In the genomic region with DNA sequence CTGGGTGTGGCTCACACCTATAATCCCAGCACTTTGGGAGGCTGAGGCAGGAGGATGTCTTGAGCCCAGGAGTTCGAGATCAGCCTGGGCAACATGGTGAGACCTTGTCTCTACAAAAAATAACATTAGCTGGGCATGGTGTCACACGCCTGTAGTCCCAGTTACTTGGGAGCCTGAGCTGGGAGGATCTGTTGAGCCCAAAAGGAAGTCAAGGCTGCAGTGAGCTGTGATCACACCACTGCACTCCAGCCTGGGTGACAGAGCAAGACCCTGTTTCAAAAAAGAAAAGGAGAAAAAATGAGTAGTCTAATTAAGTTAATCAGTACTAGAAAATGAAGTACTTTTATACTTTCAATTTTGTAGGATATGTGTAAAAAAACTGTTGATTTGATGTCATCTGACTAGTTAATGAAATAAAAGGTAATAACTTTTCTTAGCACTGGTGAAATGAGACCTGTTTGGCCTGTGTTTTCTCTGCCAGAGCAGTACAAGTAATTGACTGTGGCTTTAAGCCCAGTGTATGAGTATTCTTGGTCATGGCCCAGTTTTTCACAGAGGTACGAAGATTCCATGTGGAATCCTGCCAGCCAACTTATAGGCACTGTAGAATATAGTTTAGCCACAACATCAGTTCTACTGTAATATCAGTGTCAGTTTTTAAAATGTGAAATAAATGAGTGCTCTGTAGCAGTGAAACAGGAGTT, we compare ENCODE assay signal across 15 cellular contexts. TPM values are rescaled to one million over a fixed set of nuclear protein-coding genes. Genes with fewer than 3 reads are reported as not detected.
DNase-seq lines count a peak whose midpoint lies in the region; ATAC-seq and TF ChIP-seq lines count a peak whose summit lies in the region.
"Had no signal": no experiment of that assay in that cellular context is flagged by ENCODE, and none has a peak within 500 bp of the region (broad histone marks: within the 10 kb centered on the region; RNA-seq: fewer than 3 reads in every experiment).

No MANE protein-coding gene starts in this region.

- POLR2A ChIA-PET in activated naive CD8-positive, alpha-beta T cell treated with anti-CD3 and anti-CD28 coated beads, Interleukin-2, amount 10 ng/mL, durations not matched to agents 7 days and 5 days (lab: Charles Lee) = no interaction called here

- peak overlapping the region; percentile 51 to 79 (median 63) for H3K27ac ChIP-seq in adrenal gland

- H3K4me1 Mint-ChIP-seq in activated naive CD8-positive, alpha-beta T cell treated with anti-CD3 and anti-CD28 coated beads, Interleukin-2, amount 10 ng/mL, durations not matched to agents 7 days and 5 days = peaks cover 24% of the 10 kb centered on the region
- H3K4me1 Mint-ChIP-seq in activated naive CD8-positive, alpha-beta T cell treated with anti-CD3 and anti-CD28 coated beads, Interleukin-2, amount 50 U/mL, for 24 hours = peaks cover 63% of the 10 kb centered on the region
- H3K4me1 Mint-ChIP-seq in nephron progenitor cell = no peaks in the 10 kb centered on the region

- no peaks in the 10 kb centered on the region for H3K9me3 ChIP-seq in adrenal gland (replicated peaks in 1 of 3)
- H3K9me3 ChIP-seq: HAP-1 had no signal

- H3K4me3 ChIP-seq in adrenal gland (no peak overlapping the region), fibroblast of the aortic adventitia (ENCODE audit: low read depth, low read length) (no peak overlapping the region)
- H3K4me3 ChIP-seq: HAP-1 had no signal

- no peaks in the 10 kb centered on the region for H3K9me3 Mint-ChIP-seq in activated naive CD8-positive, alpha-beta T cell treated with anti-CD3 and anti-CD28 coated beads, Interleukin-2, amount 10 ng/mL, durations not matched to agents 7 days and 5 days
- no peaks in the 10 kb centered on the region for H3K9me3 Mint-ChIP-seq in activated naive CD8-positive, alpha-beta T cell treated with anti-CD3 and anti-CD28 coated beads, Interleukin-2, amount 50 U/mL, for 24 hours
- H3K9me3 Mint-ChIP-seq in nephron progenitor cell = no peaks in the 10 kb centered on the region

- H3K4me3 Mint-ChIP-seq in activated naive CD8-positive, alpha-beta T cell treated with anti-CD3 and anti-CD28 coated beads, Interleukin-2, amount 10 ng/mL, durations not matched to agents 7 days and 5 days = no peak overlapping the region
- H3K4me3 Mint-ChIP-seq in activated naive CD8-positive, alpha-beta T cell treated with anti-CD3 and anti-CD28 coated beads, Interleukin-2, amount 50 U/mL, for 24 hours = no peak overlapping the region
- H3K4me3 Mint-ChIP-seq in nephron progenitor cell = no peak overlapping the region

- H3K4me1 ChIP-seq in adrenal gland (replicated peaks in 1 of 2) = peaks cover 46 to 86% of the 10 kb centered on the region in 2 donors
- H3K4me1 ChIP-seq: HAP-1 had no signal

- TF ChIP-seq CTCF in adrenal gland (IDR thresholded peaks at IDR 0.05) (no peak), fibroblast of the aortic adventitia (IDR thresholded peaks at IDR 0.05; ENCODE audit: insufficient read depth, low read length) (no peak), nephron progenitor cell (IDR thresholded peaks at IDR 0.05) (no peak)

- peak overlapping the region; percentile 19 for H3K27ac Mint-ChIP-seq in activated naive CD8-positive, alpha-beta T cell treated with anti-CD3 and anti-CD28 coated beads, Interleukin-2, amount 10 ng/mL, durations not matched to agents 7 days and 5 days
- H3K27ac Mint-ChIP-seq in activated naive CD8-positive, alpha-beta T cell treated with anti-CD3 and anti-CD28 coated beads, Interleukin-2, amount 50 U/mL, for 24 hours = no peak overlapping the region
- H3K27ac Mint-ChIP-seq in nephron progenitor cell = no peak overlapping the region

- no peaks in the 10 kb centered on the region for H3K27me3 Mint-ChIP-seq in activated naive CD8-positive, alpha-beta T cell treated with anti-CD3 and anti-CD28 coated beads, Interleukin-2, amount 10 ng/mL, durations not matched to agents 7 days and 5 days
- H3K27me3 Mint-ChIP-seq in activated naive CD8-positive, alpha-beta T cell treated with anti-CD3 and anti-CD28 coated beads, Interleukin-2, amount 50 U/mL, for 24 hours = no peaks in the 10 kb centered on the region
- peaks cover 3% of the 10 kb centered on the region for H3K27me3 Mint-ChIP-seq in nephron progenitor cell (ENCODE audit: low read depth, poor library complexity)

- no peak for ATAC-seq in activated naive CD8-positive, alpha-beta T cell treated with anti-CD3 and anti-CD28 coated beads, Interleukin-2, amount 10 ng/mL, durations not matched to agents 7 days and 5 days (ENCODE audit: low read depth)
- no peak for ATAC-seq in activated naive CD8-positive, alpha-beta T cell treated with anti-CD3 and anti-CD28 coated beads, Interleukin-2, amount 50 U/mL, for 24 hours
- no peak for ATAC-seq in GM21786 (IDR thresholded peaks at IDR 0.05; ENCODE audit: unreplicated experiment)

- no peak for TF ChIP-seq POLR2A in adrenal gland (IDR thresholded peaks at IDR 0.05)

- WGBS in adrenal gland, 4 donors = 50 to 53% (median 50%) methylated on average over 3 of the region's 3 CpGs

- H3K27me3 ChIP-seq in adrenal gland = no peaks in the 10 kb centered on the region

- intact Hi-C loops in adrenal gland (cut with DNase I) = no loop called here

- H3K36me3 ChIP-seq in adrenal gland (replicated peaks in 1 of 2) = no peaks in the 10 kb centered on the region
- H3K36me3 ChIP-seq: HAP-1 had no signal

- H3K36me3 Mint-ChIP-seq in activated naive CD8-positive, alpha-beta T cell treated with anti-CD3 and anti-CD28 coated beads, Interleukin-2, amount 10 ng/mL, durations not matched to agents 7 days and 5 days = peaks cover 25% of the 10 kb centered on the region
- H3K36me3 Mint-ChIP-seq in activated naive CD8-positive, alpha-beta T cell treated with anti-CD3 and anti-CD28 coated beads, Interleukin-2, amount 50 U/mL, for 24 hours (ENCODE audit: low read depth) = peaks cover 8% of the 10 kb centered on the region
- H3K36me3 Mint-ChIP-seq in nephron progenitor cell (ENCODE audit: low read depth) = no peaks in the 10 kb centered on the region

- no peak for DNase-seq in activated naive CD8-positive, alpha-beta T cell treated with anti-CD3 and anti-CD28 coated beads, Interleukin-2, amount 10 ng/mL, durations not matched to agents 7 days and 5 days
- no peak for DNase-seq in activated naive CD8-positive, alpha-beta T cell treated with anti-CD3 and anti-CD28 coated beads, Interleukin-2, amount 50 U/mL, for 24 hours
- DNase-seq in adrenal gland = peak in 4 of 7 donors; percentile 30 to 53 (median 42)
- peak; percentile 69 for DNase-seq in fibroblast of the aortic adventitia (ENCODE audit: low read depth)
- DNase-seq in stromal cell of bone marrow (ENCODE audit: low read depth) = peak; percentile 13
- no peak for DNase-seq in nephron progenitor cell
- no peak for DNase-seq in middle frontal gyrus (ENCODE audit: extremely low spot score, low spot score)
- DNase-seq: activated CD4-positive, CD25-positive, alpha-beta regulatory T cell treated with anti-CD3 and anti-CD28 coated beads, Interleukin-2, amount 50 U/mL, for 72 hours; AML-193; islet precursor cell; NCI-H2171; SHP77; stimulated activated CD4-positive, alpha-beta T cell treated with anti-CD3 and anti-CD28 coated beads, Interleukin-4, amount 100 ng/mL, for 24 hours had no signal

RNA-seq across cellular contexts. Expression of gene MFSD6, which starts 35.8 kb away (rescaled TPM):
- 10 to 100 TPM; 51.3 to 56.7 TPM for total RNA-seq in activated naive CD8-positive, alpha-beta T cell treated with anti-CD3 and anti-CD28 coated beads, Interleukin-2, amount 10 ng/mL, durations not matched to agents 7 days and 5 days
- 100 to 1,000 TPM in 6 of 8 donors, 10 to 100 TPM in 2; 39.0 to 253 (median 161) TPM for total RNA-seq in adrenal gland
- 10 to 100 TPM; 23.2 to 50.7 (median 29.0) TPM for polyA plus RNA-seq in adrenal gland
- total RNA-seq in fibroblast of the aortic adventitia (ENCODE audit: low replicate concordance) = 2.2 and 8.0 TPM in 2 replicates

Comparison
In these comparisons a context has a peak if more than half of its experiments do, and no peak if none do; other contexts are left out.
1. DNase-seq: peak in adrenal gland (4 of 7), fibroblast of the aortic adventitia (single experiment) and stromal cell of bone marrow (single experiment); none in activated naive CD8-positive, alpha-beta T cell treated with anti-CD3 and anti-CD28 coated beads, Interleukin-2, amount 10 ng/mL, durations not matched to agents 7 days and 5 days (single experiment), activated naive CD8-positive, alpha-beta T cell treated with anti-CD3 and anti-CD28 coated beads, Interleukin-2, amount 50 U/mL, for 24 hours (single experiment), nephron progenitor cell (single experiment) and middle frontal gyrus (single experiment).